Comparison of ENCODE assay signal across 1 cellular context in the genomic region with DNA sequence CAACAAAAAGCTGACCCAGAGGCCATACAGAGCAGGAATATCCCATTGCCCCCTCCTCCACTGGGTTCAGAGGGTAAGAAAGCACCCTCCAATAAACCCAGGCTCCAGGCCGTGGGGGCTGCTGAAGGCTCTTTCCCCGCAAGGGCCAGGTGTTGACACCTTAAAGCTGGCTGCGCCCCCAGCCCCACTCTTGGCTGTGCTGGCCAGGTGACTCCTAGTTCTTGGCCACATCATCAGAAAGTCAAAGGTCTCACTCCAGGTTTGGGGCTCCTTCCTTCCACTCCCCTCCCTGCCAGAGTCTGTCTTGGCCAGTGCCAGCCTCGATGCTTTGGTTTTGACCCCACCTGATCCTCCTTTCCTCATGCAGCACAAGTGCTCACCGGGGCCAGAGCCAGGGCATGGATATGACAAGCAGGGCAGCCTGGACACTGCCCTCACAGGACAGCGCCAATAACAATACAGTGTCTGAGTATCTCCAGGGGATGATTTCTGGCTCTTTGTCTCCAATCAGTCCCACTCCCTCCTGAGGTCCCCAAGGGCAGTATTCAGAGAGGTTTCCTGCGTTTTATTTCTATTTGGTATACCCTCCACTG.
TF ChIP-seq lines count a peak whose summit lies in the region.

No MANE protein-coding gene starts in this region.

TF ChIP-seq in A549, 52 proteins besides CTCF, POLR2A, EP300 and RAD21:
- TF ChIP-seq JUN (IDR thresholded peaks at IDR 0.05), result 0 out of 5 replicates have a peak, but pooled peaks have one; percentile 11 to 13
- TF ChIP-seq, protein P1, sequence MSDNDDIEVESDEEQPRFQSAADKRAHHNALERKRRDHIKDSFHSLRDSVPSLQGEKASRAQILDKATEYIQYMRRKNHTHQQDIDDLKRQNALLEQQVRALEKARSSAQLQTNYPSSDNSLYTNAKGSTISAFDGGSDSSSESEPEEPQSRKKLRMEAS (IDR thresholded peaks at IDR 0.05), result no peak
- TF ChIP-seq MAFK (IDR thresholded peaks at IDR 0.05; ENCODE audit: partially characterized antibody), result no peak
- TF ChIP-seq ZNF302 (CRISPR knock-in tag; IDR thresholded peaks at IDR 0.05), result no peak
- 0 out of 2 replicates have a peak, but pooled peaks have one; percentile 7 for TF ChIP-seq POLR2AphosphoS2 (conservative IDR thresholded peaks at IDR 0.05; ENCODE audit: low read length)
- TF ChIP-seq, protein P2, sequence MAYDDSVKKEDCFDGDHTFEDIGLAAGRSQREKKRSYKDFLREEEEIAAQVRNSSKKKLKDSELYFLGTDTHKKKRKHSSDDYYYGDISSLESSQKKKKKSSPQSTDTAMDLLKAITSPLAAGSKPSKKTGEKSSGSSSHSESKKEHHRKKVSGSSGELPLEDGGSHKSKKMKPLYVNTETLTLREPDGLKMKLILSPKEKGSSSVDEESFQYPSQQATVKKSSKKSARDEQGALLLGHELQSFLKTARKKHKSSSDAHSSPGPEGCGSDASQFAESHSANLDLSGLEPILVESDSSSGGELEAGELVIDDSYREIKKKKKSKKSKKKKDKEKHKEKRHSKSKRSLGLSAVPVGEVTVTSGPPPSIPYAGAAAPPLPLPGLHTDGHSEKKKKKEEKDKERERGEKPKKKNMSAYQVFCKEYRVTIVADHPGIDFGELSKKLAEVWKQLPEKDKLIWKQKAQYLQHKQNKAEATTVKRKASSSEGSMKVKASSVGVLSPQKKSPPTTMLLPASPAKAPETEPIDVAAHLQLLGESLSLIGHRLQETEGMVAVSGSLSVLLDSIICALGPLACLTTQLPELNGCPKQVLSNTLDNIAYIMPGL (CRISPR knock-in tag; IDR thresholded peaks at IDR 0.05; ENCODE audit: borderline replicate concordance), result no peak
- no peak for TF ChIP-seq HOXB5 (CRISPR knock-in tag; IDR thresholded peaks at IDR 0.05)
